In genomic region chr19:44740351-44740824, GRCh38 we compare ENCODE assay signal across 13 cellular contexts. TPM values are rescaled to one million over a fixed set of nuclear protein-coding genes. Genes with fewer than 3 reads are reported as not detected.
DNase-seq lines count a peak whose midpoint lies in the region; ATAC-seq, FAIRE-seq and TF ChIP-seq lines count a peak whose summit lies in the region.
"Had no signal": no experiment of that assay in that cellular context is flagged by ENCODE, and none has a peak within 500 bp of the region (broad histone marks: within the 10 kb centered on the region; RNA-seq: fewer than 3 reads in every experiment).

No MANE protein-coding gene starts in this region.

- in situ Hi-C loops in Caki2 (cut with HindIII; ENCODE audit: low pct_unique_long_range_greater_than_20kb, low sequenced_read_pairs) = no loop called here

- H2AFZ ChIP-seq in KMS-11 (ENCODE audit: low read depth) = no peak overlapping the region

- FAIRE-seq in pancreas (lab: Jason Lieb, UNC) (no peak), kidney (lab: Jason Lieb, UNC) (no peak)

- H3K27ac ChIP-seq in KMS-11 = no peak overlapping the region
- H3K27ac ChIP-seq in pancreas = peak overlapping the region; percentile 5 to 89 (median 67)
- no peak overlapping the region for H3K27ac ChIP-seq in kidney (ENCODE audit: low read depth in 2 of 2, low read length in 2 of 2)

- H3K27me3 ChIP-seq in KMS-11 (ENCODE audit: insufficient read depth, low read depth) = no peaks in the 10 kb centered on the region
- no peaks in the 10 kb centered on the region for H3K27me3 ChIP-seq in pancreas

- no peaks in the 10 kb centered on the region for H3K36me3 ChIP-seq in KMS-11 (ENCODE audit: insufficient read depth)
- no peaks in the 10 kb centered on the region for H3K36me3 ChIP-seq in pancreas
- no peaks in the 10 kb centered on the region for H3K36me3 ChIP-seq in kidney (ENCODE audit: control insufficient read depth in 1 of 2, insufficient read depth in 2 of 2, low read length in 2 of 2)

- H3K9me3 ChIP-seq in pancreas = no peaks in the 10 kb centered on the region
- H3K9me3 ChIP-seq in kidney (ENCODE audit: control insufficient read depth in 1 of 2, low read length in 2 of 2) = no peaks in the 10 kb centered on the region

- TF ChIP-seq CTCF in KMS-11 (conservative IDR thresholded peaks at IDR 0.05; ENCODE audit: low read depth, low read length) (0 out of 2 replicates have a peak, but pooled peaks have one; percentile 15), choroid plexus epithelial cell (conservative IDR thresholded peaks at IDR 0.05; ENCODE audit: low read depth, low read length) (peak; percentile 42), pancreas (IDR thresholded peaks at IDR 0.05) (no peak), kidney (IDR thresholded peaks at IDR 0.05; ENCODE audit: borderline replicate concordance, extremely low read depth, insufficient read depth) (no peak)

- intact Hi-C loops in pancreas (cut with DNase I) (no loop called here), kidney (cut with DNase I) (no loop called here)

- H3K4me3 ChIP-seq in KMS-11 (IDR thresholded peaks at IDR 0.05; ENCODE audit: insufficient read depth, low read depth, low read length) (no peak overlapping the region), choroid plexus epithelial cell (ENCODE audit: low read depth, low read length) (no peak overlapping the region), pancreas (no peak overlapping the region), kidney (ENCODE audit: low read length in 2 of 2) (no peak overlapping the region)

- H3K4me2 ChIP-seq in KMS-11 = no peak overlapping the region

- no peak for ATAC-seq in pancreas
- ATAC-seq in GM21367 (IDR thresholded peaks at IDR 0.05; ENCODE audit: unreplicated experiment) = no peak

- H3K4me1 ChIP-seq in KMS-11 (ENCODE audit: low read depth, poor library complexity, severe bottlenecking) (peaks cover 42% of the 10 kb centered on the region), pancreas (peaks cover 22 to 77% (median 47%) of the 10 kb centered on the region in 3 donors), kidney (ENCODE audit: control insufficient read depth in 1 of 2, insufficient read depth in 1 of 2, low read depth in 1 of 2, low read length in 2 of 2) (peaks cover 17 to 19% of the 10 kb centered on the region in 2 donors)

- H3K9ac ChIP-seq in KMS-11 = no peak overlapping the region
- no peak overlapping the region for H3K9ac ChIP-seq in kidney (ENCODE audit: low read length in 2 of 2)

- no peaks in the 10 kb centered on the region for H3K79me2 ChIP-seq in KMS-11 (ENCODE audit: insufficient read depth, low read depth)

- H4K20me1 ChIP-seq in KMS-11 (ENCODE audit: insufficient read depth) = no peaks in the 10 kb centered on the region

- DNase-seq in Caki2 (ENCODE audit: low read depth) (peak; percentile 63), choroid plexus epithelial cell (ENCODE audit: low read depth) (no peak), pancreas (peak in 2 of 6 donors; percentile 13 to 38), NCI-H1092 treated with DMSO at 0.1 percent for 48 hours (lab: John Stamatoyannopoulos, UW) (no peak), LoVo (ENCODE audit: low spot score) (no peak), kidney (no peak)
- DNase-seq: activated B cell treated with CpG ODN at 0.5 μM for 24 hours, activated gamma-delta T cell, Karpas-422, NCI-H82 had no signal

- WGBS in pancreas, 2 donors = 34 to 37% methylated on average over 3 of the region's 3 CpGs

RNA-seq across cellular contexts. Expression of gene BCL3, which starts 8.1 kb away (rescaled TPM):
- total RNA-seq in Caki2 (2014; rRNA removed; shearing (Covaris generic); ENCODE audit: low replicate concordance) = 0.95 and 4.2 TPM in 2 replicates
- total RNA-seq in pancreas (10 to 100 TPM; 13.9 to 50.3 (median 30.0) TPM), kidney (86.8 TPM)
- polyA plus RNA-seq in pancreas (100 to 1,000 TPM in 1 of 2 donors, 10 to 100 TPM in 1; 79.9 to 113 TPM), kidney (ENCODE audit: insufficient read depth, low read depth, low replicate concordance) (23.2 TPM)

RNA-seq across cellular contexts. Expression of gene CBLC, which starts 37.3 kb away (rescaled TPM):
- not detected in 2 replicates for total RNA-seq in Caki2 (2014; rRNA removed; shearing (Covaris generic); ENCODE audit: low replicate concordance)
- 10 to 100 TPM; 10.1 to 14.8 (median 12.1) TPM for total RNA-seq in pancreas
- 10 to 100 TPM; 16.5 to 29.7 TPM for polyA plus RNA-seq in pancreas
- total RNA-seq in kidney = 11.5 TPM
- 8.2 TPM for polyA plus RNA-seq in kidney (ENCODE audit: insufficient read depth, low read depth, low replicate concordance)
- total RNA-seq: activated B cell treated with CpG ODN at 0.5 μM for 24 hours had no signal

RNA-seq across cellular contexts. Expression of gene CEACAM16, which starts 41.4 kb away (rescaled TPM):
- total RNA-seq in Caki2 (2014; rRNA removed; shearing (Covaris generic); ENCODE audit: low replicate concordance) = not detected in 2 replicates
- 1 to 10 TPM in 1 of 6 donors, under 1 TPM in 3, not detected in 2; 0.16 to 1.0 (median 0.31) TPM for total RNA-seq in pancreas
- under 1 TPM in 1 of 2 donors, not detected in 1; 0.57 TPM for polyA plus RNA-seq in pancreas
- not detected for total RNA-seq in kidney
- not detected for polyA plus RNA-seq in kidney (ENCODE audit: insufficient read depth, low read depth, low replicate concordance)
- total RNA-seq: activated B cell treated with CpG ODN at 0.5 μM for 24 hours, pulmonary artery endothelial cell had no signal

Comparison
In these comparisons a context has a peak if more than half of its experiments do, and no peak if none do; other contexts are left out.
1. H3K27ac ChIP-seq: peak in pancreas (4 of 4); none in KMS-11 (single experiment) and kidney (0 of 2).
2. CTCF ChIP-seq: peak in KMS-11 (single experiment) and choroid plexus epithelial cell (single experiment); none in pancreas (0 of 4) and kidney (single experiment).
3. RNA of gene CBLC, which starts 37.3 kb away (total RNA-seq): 10.1 to 14.8 TPM in pancreas and 11.5 TPM in kidney (single experiment); not detected in Caki2; every median in the first group is over 10 times any median in the second.